ENCODE assay signal across 19 cellular contexts in genomic region chr11:76013526-76013925, GRCh38.
"Had no signal": no experiment of that assay in that cellular context is flagged by ENCODE, and none has a peak within 500 bp of the region (broad histone marks: within the 10 kb centered on the region; RNA-seq: fewer than 3 reads in every experiment).

No MANE protein-coding gene starts in this region.

- DNase-seq: colonic mucosa; effector CD4-positive, alpha-beta T cell; heart left ventricle; hypothalamus; kidney glomerular epithelial cell; midbrain; naive B cell; psoas muscle; retina; right lobe of liver; stimulated activated CD4-positive, alpha-beta T cell treated with anti-CD3 and anti-CD28 coated beads, Interleukin-4, amount 100 ng/mL, for 1 hour; stimulated activated CD8-positive, alpha-beta memory T cell treated with anti-CD3 and anti-CD28 coated beads, Interleukin-4, amount 100 ng/mL, for 48 hours; stimulated activated naive CD8-positive, alpha-beta T cell treated with anti-CD3 and anti-CD28 coated beads, Interleukin-15, amount 100 ng/mL, for 72 hours; testis; upper lobe of right lung had no signal

- H3K9ac ChIP-seq: parathyroid adenoma had no signal

- ATAC-seq: heart left ventricle; psoas muscle; right lobe of liver; stimulated activated memory B cell treated with anti-CD40 and anti-IgM and Interleukin-4, amounts not matched to agents 10 μg/mL and 1 μg/mL and 100 μg/mL, for 72 hours; stimulated activated naive CD8-positive, alpha-beta T cell treated with anti-CD3 and anti-CD28 coated beads, Interleukin-15, amount 100 ng/mL, for 72 hours; upper lobe of right lung had no signal

- H3K9me3 ChIP-seq: colonic mucosa, right lobe of liver, testis, upper lobe of right lung, vagina had no signal

- H3K4me3 ChIP-seq: colonic mucosa, heart left ventricle, psoas muscle, right lobe of liver, testis, tibial nerve, upper lobe of right lung, vagina had no signal

- H3K27ac ChIP-seq: colonic mucosa, heart left ventricle, parathyroid adenoma, psoas muscle, right lobe of liver, testis, tibial nerve, upper lobe of right lung, vagina had no signal

- H3K4me1 ChIP-seq: colonic mucosa, heart left ventricle, parathyroid adenoma, psoas muscle, right lobe of liver, testis, tibial nerve, upper lobe of right lung, vagina had no signal

- H3K36me3 ChIP-seq: colonic mucosa, right lobe of liver had no signal

- H3K79me2 ChIP-seq: parathyroid adenoma had no signal

- H3K27me3 ChIP-seq: colonic mucosa, heart left ventricle, right lobe of liver, testis, tibial nerve, upper lobe of right lung, vagina had no signal
